8 cellular contexts compared by ENCODE assay signal in the genomic region with DNA sequence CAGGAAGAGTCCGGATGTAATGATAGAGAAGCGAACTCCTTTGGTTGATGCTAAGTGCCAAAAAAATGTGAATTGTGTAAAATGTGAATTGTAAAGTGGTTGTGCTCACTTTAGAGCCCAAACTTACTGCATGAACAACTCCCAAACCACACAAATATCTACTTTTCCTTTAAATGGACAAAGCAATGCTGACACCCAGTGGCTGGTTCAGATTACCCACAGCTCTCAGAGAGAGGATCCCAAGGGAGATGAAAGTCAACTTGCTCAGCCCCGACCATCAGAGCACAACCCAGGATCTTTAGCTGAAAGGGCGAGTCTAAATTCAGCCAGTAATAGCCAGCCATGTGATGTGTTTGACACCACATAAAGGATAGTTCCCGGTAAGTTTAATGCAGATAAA.
DNase-seq lines count a peak whose midpoint lies in the region; ATAC-seq, FAIRE-seq and TF ChIP-seq lines count a peak whose summit lies in the region.

No MANE protein-coding gene starts in this region.

- H3F3A ChIP-seq in neural cell (ENCODE audit: insufficient read depth, low read length, poor library complexity, severe bottlenecking), result no peaks in the 10 kb centered on the region

- no peaks in the 10 kb centered on the region for H3K9me2 ChIP-seq in neural cell (ENCODE audit: insufficient read depth, low read length)

- H3K4me3 ChIP-seq in body of pancreas, result no peak overlapping the region
- no peak overlapping the region for H3K4me3 ChIP-seq in neural cell (ENCODE audit: low read length)
- H3K4me3 ChIP-seq in tibial nerve, result no peak overlapping the region

- TF ChIP-seq POLR2A in body of pancreas (IDR thresholded peaks at IDR 0.05) (no peak), GM12891 (IDR thresholded peaks at IDR 0.05; ENCODE audit: low read depth, low read length) (no peak), tibial nerve (IDR thresholded peaks at IDR 0.05) (no peak)

- TF ChIP-seq EP300 in neural cell (conservative IDR thresholded peaks at IDR 0.05; ENCODE audit: poor library complexity, severe bottlenecking) (no peak), tibial nerve (IDR thresholded peaks at IDR 0.05) (no peak)

- H3K36me3 ChIP-seq in body of pancreas (replicated peaks in 1 of 2; ENCODE audit: insufficient read depth in 1 of 2, low read depth in 2 of 2), result no peaks in the 10 kb centered on the region
- no peaks in the 10 kb centered on the region for H3K36me3 ChIP-seq in neural cell (ENCODE audit: insufficient read depth, low read length)
- no peaks in the 10 kb centered on the region for H3K36me3 ChIP-seq in tibial nerve

- intact Hi-C loops in body of pancreas (cut with DNase I), result no loop called here

- peak; percentile 52 for TF ChIP-seq RAD21 in neural cell (conservative IDR thresholded peaks at IDR 0.05)

- no peaks in the 10 kb centered on the region for H3K9me3 ChIP-seq in body of pancreas
- no peaks in the 10 kb centered on the region for H3K9me3 ChIP-seq in neural cell (ENCODE audit: low read length)
- no peaks in the 10 kb centered on the region for H3K9me3 ChIP-seq in tibial nerve

- 32 to 41% methylated on average over 5 of the region's 5 CpGs for WGBS in body of pancreas, 2 donors
- 46 to 55% methylated on average over 5 of the region's 5 CpGs for WGBS in tibial nerve, 2 donors

- no peaks in the 10 kb centered on the region for H3K4me1 ChIP-seq in body of pancreas
- no peaks in the 10 kb centered on the region for H3K4me1 ChIP-seq in tibial nerve

- H4K20me1 ChIP-seq in neural cell (ENCODE audit: insufficient read depth), result no peaks in the 10 kb centered on the region

- H3K27ac ChIP-seq in body of pancreas (no peak overlapping the region), neural cell (ENCODE audit: low read length) (no peak overlapping the region), tibial nerve (no peak overlapping the region)

- H3K9ac ChIP-seq in neural cell (ENCODE audit: low read length), result no peak overlapping the region

- no peak for ATAC-seq in body of pancreas

- no peak for FAIRE-seq in GM12891 (lab: Jason Lieb, UNC)

- H3K27me3 ChIP-seq in body of pancreas (no peaks in the 10 kb centered on the region), neural cell (ENCODE audit: insufficient read depth, low read depth, low read length) (no peaks in the 10 kb centered on the region), tibial nerve (no peaks in the 10 kb centered on the region)

- no peaks in the 10 kb centered on the region for H3K79me2 ChIP-seq in neural cell (replicated peaks; ENCODE audit: insufficient read depth, low read length)

- DNase-seq in GM10266 (ENCODE audit: extremely low spot score), result peak; percentile 5
- DNase-seq in M059J (ENCODE audit: low read depth), result peak; percentile 9
- DNase-seq in body of pancreas, result peak; percentile 6 to 22 (median 12)
- no peak for DNase-seq in stimulated activated CD4-positive, alpha-beta T cell treated with anti-CD3 and anti-CD28 coated beads, Interleukin-2, amount 100 ng/mL, for 24 hours
- DNase-seq in activated CD4-positive, CD25-positive, alpha-beta regulatory T cell (lab: John Stamatoyannopoulos, UW), result no peak
- no peak for DNase-seq in GM12891 (ENCODE audit: insufficient read length, low spot score)
- DNase-seq in tibial nerve (ENCODE audit: low spot score in 2 of 2), result no peak

- no peak overlapping the region for H3K4me2 ChIP-seq in neural cell (ENCODE audit: low read length)

- TF ChIP-seq CTCF in GM10266 (IDR thresholded peaks at IDR 0.05; ENCODE audit: control insufficient read depth, insufficient read depth, low read depth, missing control alignments), result no peak
- peak in 5 of 7 experiments; percentile 9 to 52 (median 25) for TF ChIP-seq CTCF in body of pancreas (IDR thresholded peaks at IDR 0.05)
- TF ChIP-seq CTCF in neural cell (IDR thresholded peaks at IDR 0.05; ENCODE audit: poor library complexity, severe bottlenecking), result peak; percentile 41
- TF ChIP-seq CTCF in tibial nerve (IDR thresholded peaks at IDR 0.05), result no peak

- H2AFZ ChIP-seq in neural cell (ENCODE audit: low read depth, low read length), result no peak overlapping the region

TF ChIP-seq in neural cell, 6 proteins besides CTCF, POLR2A, EP300 and RAD21:
- TF ChIP-seq EZH2 (IDR thresholded peaks at IDR 0.05; ENCODE audit: borderline replicate concordance, insufficient read depth, low read length, poor library complexity, severe bottlenecking), result no peak
- TF ChIP-seq SMC3 (conservative IDR thresholded peaks at IDR 0.05; ENCODE audit: poor library complexity), result peak; percentile 37

TF ChIP-seq in GM12891, 5 proteins besides CTCF, POLR2A, EP300 and RAD21:
- TF ChIP-seq TAF1 (IDR thresholded peaks at IDR 0.05; ENCODE audit: low read depth, low read length), result no peak
- no peak for TF ChIP-seq POLR2AphosphoS5 (IDR thresholded peaks at IDR 0.05; ENCODE audit: low read depth, low read length)
- TF ChIP-seq PAX5 (IDR thresholded peaks at IDR 0.05; ENCODE audit: insufficient read depth, low read length, severe bottlenecking), result no peak
- no peak for TF ChIP-seq SPI1 (IDR thresholded peaks at IDR 0.05; ENCODE audit: low read depth, low read length)
- TF ChIP-seq POU2F2 (IDR thresholded peaks at IDR 0.05; ENCODE audit: low read depth, low read length), result no peak

Comparison
In these comparisons a context has a peak if more than half of its experiments do, and no peak if none do; other contexts are left out.
1. DNase-seq: peak in GM10266 (single experiment), M059J (single experiment) and body of pancreas (4 of 4); none in stimulated activated CD4-positive, alpha-beta T cell treated with anti-CD3 and anti-CD28 coated beads, Interleukin-2, amount 100 ng/mL, for 24 hours (0 of 2), activated CD4-positive, CD25-positive, alpha-beta regulatory T cell (0 of 4), GM12891 (single experiment) and tibial nerve (0 of 2).
2. CTCF ChIP-seq: peak in body of pancreas (5 of 7) and neural cell (single experiment); none in GM10266 (single experiment) and tibial nerve (0 of 5).